Comparison of ENCODE assay signal across 18 cellular contexts in the genomic region with DNA sequence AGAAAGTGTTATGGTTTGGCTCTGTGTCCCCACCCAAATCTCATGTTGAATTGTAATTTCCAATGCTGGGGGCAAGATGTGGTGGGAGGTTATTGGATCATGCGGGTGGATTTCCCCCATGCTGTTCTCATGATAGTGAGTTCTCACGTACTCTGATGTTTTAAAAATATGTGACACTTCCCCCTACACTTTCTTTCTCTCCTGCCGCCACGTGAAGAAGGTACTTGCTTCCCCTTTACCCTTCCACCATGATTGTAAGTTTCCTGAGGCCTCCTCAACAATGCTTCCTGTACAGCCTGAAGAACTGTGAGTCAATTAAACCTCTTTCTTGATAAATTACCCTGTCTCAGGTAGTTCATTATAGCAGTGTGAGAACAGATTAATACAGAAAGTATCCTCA.
A peak's percentile ranks its signal among the peaks of the same experiment; 100 is the strongest.
DNase-seq lines count a peak whose midpoint lies in the region; ATAC-seq and TF ChIP-seq lines count a peak whose summit lies in the region.
"Had no signal": no experiment of that assay in that cellular context is flagged by ENCODE, and none has a peak within 500 bp of the region (broad histone marks: within the 10 kb centered on the region; RNA-seq: fewer than 3 reads in every experiment).

No MANE protein-coding gene starts in this region.

- H3K9me3 Mint-ChIP-seq in activated CD4-positive, alpha-beta T cell treated with anti-CD3 and anti-CD28 coated beads, Interleukin-2, amount 10 ng/mL, durations not matched to agents 24 days and 14 days = peaks cover 39% of the 10 kb centered on the region
- H3K9me3 Mint-ChIP-seq in activated naive CD4-positive, alpha-beta T cell treated with anti-CD3 and anti-CD28 coated beads, Interleukin-2, amount 50 U/mL, for 72 hours = peaks cover 15 to 23% of the 10 kb centered on the region in 2 donors
- H3K9me3 Mint-ChIP-seq: dendritic cell treated with granulocyte-macrophage colony-stimulating factor and Interleukin-4, amounts not matched to agents 40 ng/mL and 50 ng/mL, for 4 days; neural progenitor cell had no signal

- peaks cover 46% of the 10 kb centered on the region for H3K4me1 ChIP-seq in OCI-LY7 (ENCODE audit: insufficient read depth, low read length, poor library complexity, severe bottlenecking)
- H3K4me1 ChIP-seq in smooth muscle cell (ENCODE audit: low read depth) = peaks cover 12% of the 10 kb centered on the region
- H3K4me1 ChIP-seq in body of pancreas = no peaks in the 10 kb centered on the region
- H3K4me1 ChIP-seq: neural progenitor cell, psoas muscle, thyroid gland had no signal

- H3K27me3 Mint-ChIP-seq in activated CD4-positive, alpha-beta T cell treated with anti-CD3 and anti-CD28 coated beads, Interleukin-2, amount 10 ng/mL, durations not matched to agents 24 days and 14 days = no peaks in the 10 kb centered on the region
- H3K27me3 Mint-ChIP-seq: dendritic cell treated with granulocyte-macrophage colony-stimulating factor and Interleukin-4, amounts not matched to agents 40 ng/mL and 50 ng/mL, for 4 days had no signal

- H3K4me3 Mint-ChIP-seq in activated CD4-positive, alpha-beta T cell treated with anti-CD3 and anti-CD28 coated beads, Interleukin-2, amount 10 ng/mL, durations not matched to agents 24 days and 14 days = no peak overlapping the region
- H3K4me3 Mint-ChIP-seq: dendritic cell treated with granulocyte-macrophage colony-stimulating factor and Interleukin-4, amounts not matched to agents 40 ng/mL and 50 ng/mL, for 4 days; neural progenitor cell had no signal

- H3K9me2 ChIP-seq in OCI-LY7 (ENCODE audit: insufficient read depth, low read length) = no peaks in the 10 kb centered on the region

- POLR2A ChIA-PET in OCI-LY7 (lab: Charles Lee) = no interaction called here

- BruUV-seq in OCI-LY7 (replicated peaks; lab: Mats Ljungman, UMichigan) = no TSS peak

- H3K79me2 ChIP-seq in OCI-LY7 (ENCODE audit: insufficient read depth, low read depth, low read length) (no peaks in the 10 kb centered on the region), smooth muscle cell (ENCODE audit: low read depth) (no peaks in the 10 kb centered on the region)

- TF ChIP-seq CTCF in OCI-LY7 (conservative IDR thresholded peaks at IDR 0.05; ENCODE audit: low read length) = no peak
- TF ChIP-seq CTCF in smooth muscle cell (IDR thresholded peaks at IDR 0.05; ENCODE audit: borderline replicate concordance, insufficient read depth, poor library complexity, severe bottlenecking) = no peak
- TF ChIP-seq CTCF in body of pancreas (IDR thresholded peaks at IDR 0.05) = no peak

- H3K27ac ChIP-seq in OCI-LY7 (ENCODE audit: low read depth, low read length, poor library complexity, severe bottlenecking) (no peak overlapping the region), smooth muscle cell (ENCODE audit: low read depth) (peak overlapping the region; percentile 83), body of pancreas (no peak overlapping the region)
- H3K27ac ChIP-seq: BLaER1, GM23248, neural progenitor cell, psoas muscle, skin epidermis, thyroid gland had no signal

- intact Hi-C loops in activated CD4-positive, alpha-beta T cell treated with anti-CD3 and anti-CD28 coated beads, Interleukin-2, amount 10 ng/mL, durations not matched to agents 24 days and 14 days (cut with micrococcal nuclease) = loop anchor here (1.0 to 10.0 kb wide), 7 partner anchors 9 to 492 kb away; no protein-coding TSS in a partner anchor
- intact Hi-C loops in OCI-LY7 (cut with micrococcal nuclease; ENCODE audit: unreplicated experiment) = no loop called here
- intact Hi-C loops in body of pancreas (cut with DNase I) = no loop called here

- ATAC-seq in activated naive CD4-positive, alpha-beta T cell treated with anti-CD3 and anti-CD28 coated beads, Interleukin-2, amount 50 U/mL, for 72 hours = peak in 1 of 2 donors; percentile 6
- ATAC-seq in body of pancreas = no peak
- ATAC-seq: psoas muscle had no signal

- H3K36me3 ChIP-seq in OCI-LY7 (ENCODE audit: insufficient read depth, low read length) (no peaks in the 10 kb centered on the region), smooth muscle cell (ENCODE audit: low read depth) (no peaks in the 10 kb centered on the region), body of pancreas (replicated peaks in 1 of 2; ENCODE audit: insufficient read depth in 1 of 2, low read depth in 2 of 2) (no peaks in the 10 kb centered on the region)
- H3K36me3 ChIP-seq: BLaER1, neural progenitor cell, thyroid gland had no signal

- peaks cover 50% of the 10 kb centered on the region for H3K36me3 Mint-ChIP-seq in activated CD4-positive, alpha-beta T cell treated with anti-CD3 and anti-CD28 coated beads, Interleukin-2, amount 10 ng/mL, durations not matched to agents 24 days and 14 days (ENCODE audit: low read depth)
- peaks cover 13 to 39% of the 10 kb centered on the region in 2 donors for H3K36me3 Mint-ChIP-seq in activated naive CD4-positive, alpha-beta T cell treated with anti-CD3 and anti-CD28 coated beads, Interleukin-2, amount 50 U/mL, for 72 hours
- H3K36me3 Mint-ChIP-seq: neural progenitor cell had no signal

- H3K4me2 ChIP-seq in OCI-LY7 (ENCODE audit: low read length) (no peak overlapping the region), smooth muscle cell (no peak overlapping the region)
- H3K4me2 ChIP-seq: BLaER1, neural progenitor cell had no signal

- no peak overlapping the region for H3K4me3 ChIP-seq in OCI-LY7 (ENCODE audit: low read depth, low read length, poor library complexity, severe bottlenecking)
- no peak overlapping the region for H3K4me3 ChIP-seq in smooth muscle cell
- no peak overlapping the region for H3K4me3 ChIP-seq in body of pancreas
- H3K4me3 ChIP-seq: BLaER1, GM23248, neural progenitor cell, psoas muscle, skin epidermis, thyroid gland had no signal

- WGBS in smooth muscle cell (ENCODE audit: low lambda C conversion rate) = 90% methylated on average over 4 of the region's 4 CpGs
- WGBS in body of pancreas, 2 donors = 67 to 74% methylated on average over 4 of the region's 4 CpGs

- no peak for TF ChIP-seq POLR2A in body of pancreas (IDR thresholded peaks at IDR 0.05)

- H3K9me3 ChIP-seq in OCI-LY7 (ENCODE audit: low read length) (0 out of 2 replicates have a peak, but pooled peaks cover 16% of the 10 kb centered on the region), smooth muscle cell (replicated peaks; ENCODE audit: low read depth) (no peaks in the 10 kb centered on the region), body of pancreas (no peaks in the 10 kb centered on the region)
- H3K9me3 ChIP-seq: psoas muscle, thyroid gland had no signal

- H3K27me3 ChIP-seq in smooth muscle cell (ENCODE audit: low read depth) = no peaks in the 10 kb centered on the region
- H3K27me3 ChIP-seq in body of pancreas = no peaks in the 10 kb centered on the region
- H3K27me3 ChIP-seq: BLaER1, neural progenitor cell, thyroid gland had no signal

- H3K9ac ChIP-seq in smooth muscle cell (ENCODE audit: low read depth) = peak overlapping the region; percentile 69
- H3K9ac ChIP-seq: BLaER1, GM23248, neural progenitor cell had no signal

- 0 out of 2 replicates have a peak overlapping the region, but pooled peaks have one; percentile 45 for H2AFZ ChIP-seq in OCI-LY7 (ENCODE audit: low read length)
- no peak overlapping the region for H2AFZ ChIP-seq in smooth muscle cell (ENCODE audit: low read depth)
- H2AFZ ChIP-seq: GM23248, neural progenitor cell had no signal

- DNase-seq in activated CD4-positive, alpha-beta T cell treated with anti-CD3 and anti-CD28 coated beads, Interleukin-2, amount 10 ng/mL, durations not matched to agents 24 days and 14 days = peak; percentile 63
- DNase-seq in activated CD4-positive, alpha-beta T cell treated with anti-CD3 and anti-CD28 coated beads, Interleukin-2, amount 50 U/mL, for 1 hour = no peak
- DNase-seq in OCI-LY7 (ENCODE audit: low spot score) = no peak
- DNase-seq in activated naive CD4-positive, alpha-beta T cell treated with anti-CD3 and anti-CD28 coated beads, Interleukin-2, amount 50 U/mL, for 72 hours (ENCODE audit: low spot score in 2 of 2) = no peak
- DNase-seq in smooth muscle cell (lab: John Stamatoyannopoulos, UW; ENCODE audit: unreplicated experiment) = no peak
- no peak for DNase-seq in body of pancreas
- DNase-seq in mesenteric fat pad (ENCODE audit: low spot score) = no peak
- no peak for DNase-seq in central memory CD4-positive, alpha-beta T cell
- DNase-seq: activated effector memory CD4-positive, alpha-beta T cell treated with anti-CD3 and anti-CD28 coated beads, Interleukin-2, amount 50 U/mL, for 16 hours; foreskin melanocyte; GM23248; NCI-H2171; psoas muscle; thyroid gland had no signal

- H4K20me1 ChIP-seq in OCI-LY7 (ENCODE audit: insufficient read depth, low read length) (no peaks in the 10 kb centered on the region), smooth muscle cell (ENCODE audit: low read depth) (no peaks in the 10 kb centered on the region)
- H4K20me1 ChIP-seq: BLaER1 had no signal

- H3K27ac Mint-ChIP-seq in activated CD4-positive, alpha-beta T cell treated with anti-CD3 and anti-CD28 coated beads, Interleukin-2, amount 10 ng/mL, durations not matched to agents 24 days and 14 days = peak overlapping the region; percentile 67
- peak overlapping the region; percentile 91 to 92 for H3K27ac Mint-ChIP-seq in activated naive CD4-positive, alpha-beta T cell treated with anti-CD3 and anti-CD28 coated beads, Interleukin-2, amount 50 U/mL, for 72 hours
- H3K27ac Mint-ChIP-seq: dendritic cell treated with granulocyte-macrophage colony-stimulating factor and Interleukin-4, amounts not matched to agents 40 ng/mL and 50 ng/mL, for 4 days; neural progenitor cell had no signal

- CTCF ChIA-PET in OCI-LY7 (lab: Charles Lee; ENCODE audit: unreplicated experiment) = no interaction called here

- peaks cover 56% of the 10 kb centered on the region for H3K4me1 Mint-ChIP-seq in activated CD4-positive, alpha-beta T cell treated with anti-CD3 and anti-CD28 coated beads, Interleukin-2, amount 10 ng/mL, durations not matched to agents 24 days and 14 days
- H3K4me1 Mint-ChIP-seq: neural progenitor cell had no signal

- peaks cover 9% of the 10 kb centered on the region for H3F3A ChIP-seq in smooth muscle cell (ENCODE audit: low read depth)
